Comparison of ENCODE assay signal across 16 cellular contexts in genomic region chr18:57210711-57211411, GRCh38.
DNase-seq lines count a peak whose midpoint lies in the region; ATAC-seq, FAIRE-seq and TF ChIP-seq lines count a peak whose summit lies in the region.
"Had no signal": no experiment of that assay in that cellular context is flagged by ENCODE, and none has a peak within 500 bp of the region (broad histone marks: within the 10 kb centered on the region; RNA-seq: fewer than 3 reads in every experiment).

No MANE protein-coding gene starts in this region.

- CTCF ChIA-PET in Caco-2 (lab: Charles Lee) = no interaction called here
- CTCF ChIA-PET in HepG2 (lab: Yijun Ruan, JAX; ENCODE audit: low intra/inter-chr PET ratio, low total read pairs) = no interaction called here

- no peak for TF ChIP-seq POLR2A in HepG2 (IDR thresholded peaks at IDR 0.05; ENCODE audit: insufficient read depth in 1 of 2, low read depth in 2 of 2, low read length in 2 of 2)

- TF ChIP-seq CTCF in Caco-2 (IDR thresholded peaks at IDR 0.05; ENCODE audit: insufficient read depth in 1 of 2, low read depth in 1 of 2, low read length in 1 of 2, severe bottlenecking in 1 of 2, unreplicated experiment in 1 of 2) (no peak), KMS-11 (conservative IDR thresholded peaks at IDR 0.05; ENCODE audit: low read depth, low read length) (no peak), astrocyte (IDR thresholded peaks at IDR 0.05; ENCODE audit: insufficient read depth, low read depth, low read length) (no peak), HepG2 (CRISPR knock-in tag; IDR thresholded peaks at IDR 0.05) (no peak), D721Med (IDR thresholded peaks at IDR 0.05; ENCODE audit: insufficient read depth, missing control alignments) (no peak), progenitor cell of endocrine pancreas (IDR thresholded peaks at IDR 0.05; ENCODE audit: unreplicated experiment) (no peak)

- ATAC-seq in HepG2 = peak; percentile 53

- 0% methylated on average over 1 of the region's 1 CpG for WGBS in HepG2 (ENCODE audit: low lambda C conversion rate)

- H3K79me2 ChIP-seq in KMS-11 (ENCODE audit: insufficient read depth, low read depth) = no peaks in the 10 kb centered on the region
- no peaks in the 10 kb centered on the region for H3K79me2 ChIP-seq in astrocyte (ENCODE audit: insufficient read depth, low read length)
- no peaks in the 10 kb centered on the region for H3K79me2 ChIP-seq in HepG2 (ENCODE audit: insufficient read depth, low read length)

- no TSS peak for BruUV-seq in Caco-2 (replicated peaks; lab: Mats Ljungman, UMichigan)
- BruUV-seq in HepG2 (replicated peaks; lab: Mats Ljungman, UMichigan) = no TSS peak

- H3K27ac ChIP-seq in KMS-11 (peak overlapping the region; percentile 86), astrocyte (ENCODE audit: low read depth, low read length) (no peak overlapping the region), HepG2 (ENCODE audit: extremely low read length, insufficient read depth, low read length) (no peak overlapping the region)
- H3K27ac ChIP-seq: right atrium auricular region had no signal

- POLR2A ChIA-PET in Caco-2 (lab: Charles Lee) = no interaction called here
- POLR2A ChIA-PET in HepG2 (lab: Yijun Ruan, JAX) = no interaction called here

- H3K4me3 ChIP-seq in Caco-2 (ENCODE audit: low read depth, low read length) (no peak overlapping the region), KMS-11 (IDR thresholded peaks at IDR 0.05; ENCODE audit: insufficient read depth, low read depth, low read length) (peak overlapping the region; percentile 36), astrocyte (ENCODE audit: insufficient read depth, low read depth, low read length) (no peak overlapping the region), HepG2 (replicated peaks in 1 of 3; ENCODE audit: insufficient read depth in 1 of 3, low read depth in 2 of 3, low read length in 3 of 3) (no peak overlapping the region)

- no peaks in the 10 kb centered on the region for H3K9me3 ChIP-seq in Caco-2
- H3K9me3 ChIP-seq in astrocyte (ENCODE audit: insufficient read depth, low read depth, low read length) = no peaks in the 10 kb centered on the region
- H3K9me3 ChIP-seq in HepG2 (ENCODE audit: low read length) = no peaks in the 10 kb centered on the region
- H3K9me3 ChIP-seq: right atrium auricular region had no signal

- H3K4me2 ChIP-seq in KMS-11 (peak overlapping the region; percentile 91), astrocyte (ENCODE audit: low read length) (peak overlapping the region; percentile 78), HepG2 (ENCODE audit: low read depth, low read length) (peak overlapping the region; percentile 29)

- H3K36me3 Mint-ChIP-seq in Caco-2 (ENCODE audit: insufficient read depth, unreplicated experiment) (no peaks in the 10 kb centered on the region), astrocyte (ENCODE audit: low read depth, unreplicated experiment) (no peaks in the 10 kb centered on the region), progenitor cell of endocrine pancreas (ENCODE audit: insufficient read depth) (no peaks in the 10 kb centered on the region)
- H3K36me3 Mint-ChIP-seq: CD4-positive, alpha-beta memory T cell had no signal

- H3K4me3 Mint-ChIP-seq in Caco-2 (ENCODE audit: unreplicated experiment) = peak overlapping the region; percentile 10
- no peak overlapping the region for H3K4me3 Mint-ChIP-seq in astrocyte (ENCODE audit: unreplicated experiment)
- H3K4me3 Mint-ChIP-seq in progenitor cell of endocrine pancreas (ENCODE audit: low read depth) = no peak overlapping the region
- H3K4me3 Mint-ChIP-seq: dendritic cell treated with granulocyte-macrophage colony-stimulating factor and Interleukin-4, amounts not matched to agents 40 ng/mL and 50 ng/mL, for 4 days; nephron had no signal

- H3K27me3 ChIP-seq in Caco-2 (replicated peaks; ENCODE audit: control insufficient read depth, insufficient read depth, low read length) = no peaks in the 10 kb centered on the region
- H3K27me3 ChIP-seq in KMS-11 (ENCODE audit: insufficient read depth, low read depth) = no peaks in the 10 kb centered on the region
- no peaks in the 10 kb centered on the region for H3K27me3 ChIP-seq in astrocyte (ENCODE audit: insufficient read depth, low read length)
- H3K27me3 ChIP-seq in HepG2 (ENCODE audit: control insufficient read depth in 1 of 2, insufficient read depth in 2 of 2, low read length in 2 of 2) = no peaks in the 10 kb centered on the region
- H3K27me3 ChIP-seq: right atrium auricular region had no signal

- H3K27me3 Mint-ChIP-seq in Caco-2 (ENCODE audit: insufficient read depth, unreplicated experiment) (no peaks in the 10 kb centered on the region), astrocyte (ENCODE audit: low read depth, unreplicated experiment) (no peaks in the 10 kb centered on the region), progenitor cell of endocrine pancreas (peaks cover 14% of the 10 kb centered on the region)

- TF ChIP-seq EP300 in HepG2 (IDR thresholded peaks at IDR 0.05; ENCODE audit: low read depth in 2 of 2, low read length in 2 of 2) = no peak
- TF ChIP-seq EP300 in HepG2 (CRISPR knock-in tag; IDR thresholded peaks at IDR 0.05; ENCODE audit: borderline replicate concordance) = no peak

- H3K9me3 Mint-ChIP-seq in Caco-2 (ENCODE audit: unreplicated experiment) (peaks cover 9% of the 10 kb centered on the region), astrocyte (ENCODE audit: unreplicated experiment) (no peaks in the 10 kb centered on the region), progenitor cell of endocrine pancreas (ENCODE audit: low read depth) (no peaks in the 10 kb centered on the region)
- H3K9me3 Mint-ChIP-seq: activated CD8-positive, alpha-beta T cell treated with anti-CD3 and anti-CD28 coated beads for 36 hours; dendritic cell treated with granulocyte-macrophage colony-stimulating factor and Interleukin-4, amounts not matched to agents 40 ng/mL and 50 ng/mL, for 4 days; nephron had no signal

- DNase-seq in Caco-2 = peak; percentile 6 to 32
- no peak for DNase-seq in astrocyte (ENCODE audit: low read depth)
- DNase-seq in HepG2 (ENCODE audit: low spot score) = peak; percentile 9
- no peak for DNase-seq in NOMO-1 treated with dmso at 0.1 percent for 144 hours (lab: John Stamatoyannopoulos, UW; ENCODE audit: unreplicated experiment)
- no peak for DNase-seq in D721Med (ENCODE audit: insufficient read length, low spot score)
- DNase-seq in progenitor cell of endocrine pancreas (ENCODE audit: low spot score, unreplicated experiment) = no peak
- no peak for DNase-seq in HK-2 (ENCODE audit: unreplicated experiment)
- DNase-seq: activated effector memory CD4-positive, alpha-beta T cell treated with Interleukin-2 at 50 U/mL for 16 hours; CD4-positive, alpha-beta memory T cell; stimulated activated CD4-positive, alpha-beta T cell treated with anti-CD3 and anti-CD28 coated beads, Interleukin-4, amount 100 ng/mL, for 24 hours had no signal

- H3K9ac ChIP-seq in KMS-11 (peak overlapping the region; percentile 59; the same call in 1 of the 2 replicates), astrocyte (ENCODE audit: low read length) (no peak overlapping the region), HepG2 (ENCODE audit: insufficient read depth, low read depth, low read length) (no peak overlapping the region)

- intact Hi-C loops in Caco-2 (cut with micrococcal nuclease; ENCODE audit: unreplicated experiment) = no loop called here
- intact Hi-C loops in HepG2 (cut with micrococcal nuclease; ENCODE audit: unreplicated experiment) = no loop called here

- H3K36me3 ChIP-seq in Caco-2 (ENCODE audit: control insufficient read depth, insufficient read depth, low read length) = no peaks in the 10 kb centered on the region
- no peaks in the 10 kb centered on the region for H3K36me3 ChIP-seq in KMS-11 (ENCODE audit: insufficient read depth)
- no peaks in the 10 kb centered on the region for H3K36me3 ChIP-seq in astrocyte (ENCODE audit: insufficient read depth, low read length)
- H3K36me3 ChIP-seq in HepG2 (replicated peaks in 1 of 2; ENCODE audit: control insufficient read depth in 1 of 2, insufficient read depth in 2 of 2, low read length in 2 of 2) = no peaks in the 10 kb centered on the region
- H3K36me3 ChIP-seq: right atrium auricular region had no signal

- H2AFZ ChIP-seq in KMS-11 (ENCODE audit: low read depth) (peak overlapping the region; percentile 62), astrocyte (ENCODE audit: low read depth, low read length) (peak overlapping the region; percentile 59), HepG2 (ENCODE audit: low read length) (no peak overlapping the region)

- H3K4me1 Mint-ChIP-seq in Caco-2 (ENCODE audit: low read depth, unreplicated experiment) (peaks cover 24% of the 10 kb centered on the region), astrocyte (ENCODE audit: low read depth, unreplicated experiment) (peaks cover 9% of the 10 kb centered on the region), progenitor cell of endocrine pancreas (ENCODE audit: low read depth) (peaks cover 22% of the 10 kb centered on the region)

- FAIRE-seq in astrocyte (lab: Jason Lieb, UNC) (no peak), HepG2 (lab: Jason Lieb, UNC) (no peak), D721Med (lab: Jason Lieb, UNC) (no peak)
- FAIRE-seq: TTC549 had no signal

- no peak for TF ChIP-seq RAD21 in HepG2 (CRISPR knock-in tag; IDR thresholded peaks at IDR 0.05)

- H3K27ac Mint-ChIP-seq in Caco-2 (ENCODE audit: unreplicated experiment) (peak overlapping the region; percentile 3), astrocyte (ENCODE audit: unreplicated experiment) (no peak overlapping the region), progenitor cell of endocrine pancreas (no peak overlapping the region)
- H3K27ac Mint-ChIP-seq: activated CD8-positive, alpha-beta T cell treated with anti-CD3 and anti-CD28 coated beads for 36 hours; dendritic cell treated with granulocyte-macrophage colony-stimulating factor and Interleukin-4, amounts not matched to agents 40 ng/mL and 50 ng/mL, for 4 days; nephron had no signal

- in situ Hi-C loops in HepG2 (cut with HindIII; ENCODE audit: extremely low pct_ligation_motif_present, low pct_unique_long_range_greater_than_20kb) = no loop called here

- H3K4me1 ChIP-seq in Caco-2 = peaks cover 27% of the 10 kb centered on the region
- H3K4me1 ChIP-seq in KMS-11 (ENCODE audit: low read depth, poor library complexity, severe bottlenecking) = peaks cover 57% of the 10 kb centered on the region
- peaks cover 12% of the 10 kb centered on the region for H3K4me1 ChIP-seq in astrocyte (ENCODE audit: insufficient read depth, low read length)
- H3K4me1 ChIP-seq in HepG2 (ENCODE audit: insufficient read depth, low read length) = peaks cover 14% of the 10 kb centered on the region

- H4K20me1 ChIP-seq in KMS-11 (ENCODE audit: insufficient read depth) = no peaks in the 10 kb centered on the region
- no peaks in the 10 kb centered on the region for H4K20me1 ChIP-seq in astrocyte (ENCODE audit: insufficient read depth, low read length)
- no peaks in the 10 kb centered on the region for H4K20me1 ChIP-seq in HepG2 (ENCODE audit: insufficient read depth, low read length)

TF ChIP-seq in HepG2, 621 proteins besides CTCF, POLR2A, EP300 and RAD21 (continues in another document):
- TF ChIP-seq ZNF160 (CRISPR knock-in tag; IDR thresholded peaks at IDR 0.05) = no peak
- no peak for TF ChIP-seq IRF2 (CRISPR knock-in tag; IDR thresholded peaks at IDR 0.05)
- TF ChIP-seq NFKBIZ (CRISPR knock-in tag; IDR thresholded peaks at IDR 0.05) = no peak
- no peak for TF ChIP-seq GATAD2A (CRISPR knock-in tag; IDR thresholded peaks at IDR 0.05)
- no peak for TF ChIP-seq RFX1 (IDR thresholded peaks at IDR 0.05)
- TF ChIP-seq RELA (CRISPR knock-in tag; IDR thresholded peaks at IDR 0.05) = no peak
- TF ChIP-seq ZSCAN25 (CRISPR knock-in tag; IDR thresholded peaks at IDR 0.05) = no peak

Comparison
In these comparisons a context has a peak if more than half of its experiments do, and no peak if none do; other contexts are left out.
1. DNase-seq: peak in Caco-2 (2 of 2) and HepG2 (single experiment); none in astrocyte (single experiment), NOMO-1 treated with dmso at 0.1 percent for 144 hours (single experiment), D721Med (single experiment), progenitor cell of endocrine pancreas (single experiment) and HK-2 (single experiment).
2. H3K4me2 ChIP-seq: peak in every context shown above with its lines; median percentile 91 in KMS-11; 78 in astrocyte; 29 in HepG2.